Comparison of ENCODE assay signal across 8 cellular contexts in the genomic region with DNA sequence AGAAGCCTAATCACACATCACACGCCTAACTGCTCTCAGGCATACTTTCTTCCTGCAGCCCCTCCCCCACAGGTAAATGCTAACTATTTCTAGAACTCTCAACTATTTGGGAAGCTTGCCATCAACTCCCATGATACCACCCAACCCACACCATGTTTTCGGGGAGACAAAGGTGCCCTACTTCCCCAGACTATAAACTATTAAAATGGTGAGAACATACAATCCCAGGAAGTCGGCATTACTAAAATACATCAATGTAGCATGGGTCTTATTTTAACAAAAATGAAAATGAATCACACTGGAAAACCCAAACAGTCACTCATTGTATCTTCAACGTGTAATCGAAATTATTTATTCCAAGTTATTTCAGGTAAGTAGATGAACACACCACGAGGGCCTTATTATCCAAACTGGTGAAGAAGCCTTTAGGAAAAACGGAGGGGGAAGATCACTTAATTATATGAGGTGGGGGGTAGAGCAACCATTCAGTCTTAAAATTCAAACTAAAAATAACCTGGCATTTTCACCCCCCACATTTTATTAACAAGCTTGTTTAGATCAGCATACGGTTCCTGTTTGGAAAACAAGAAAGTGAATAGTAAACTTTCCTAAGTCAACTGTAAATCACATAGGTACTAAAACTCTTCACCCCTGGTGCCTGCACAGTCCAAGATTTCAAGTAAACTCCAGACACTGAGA. TPM values are rescaled to one million over a fixed set of nuclear protein-coding genes. Genes with fewer than 3 reads are reported as not detected.
DNase-seq lines count a peak whose midpoint lies in the region; ATAC-seq and FAIRE-seq lines count a peak whose summit lies in the region.

No MANE protein-coding gene starts in this region.

- intact Hi-C loops in posterior vena cava (cut with DNase I): loop anchor here (5.0 to 10.0 kb wide), 2 partner anchors 141 to 162 kb away; no protein-coding TSS in a partner anchor

- DNase-seq in NCI-H1417 (lab: John Stamatoyannopoulos, UW): peak in 2 of 3 experiments; percentile 60 to 77
- no peak for DNase-seq in NCI-H1417 treated with DMSO at 0.1 percent for 48 hours (lab: John Stamatoyannopoulos, UW)
- DNase-seq in NCI-H2029 (lab: John Stamatoyannopoulos, UW): peak; percentile 29
- peak; percentile 23 for DNase-seq in activated naive CD8-positive, alpha-beta T cell treated with anti-CD3 and anti-CD28 coated beads, Interleukin-2, amount 50 U/mL, for 24 hours
- DNase-seq in immature natural killer cell: peak in 2 of 3 donors; percentile 15 to 16
- no peak for DNase-seq in small intestine
- no peak for DNase-seq in posterior vena cava (ENCODE audit: low spot score)

- peak overlapping the region; percentile 91 for H3K4me3 Mint-ChIP-seq in activated naive CD8-positive, alpha-beta T cell treated with anti-CD3 and anti-CD28 coated beads, Interleukin-2, amount 50 U/mL, for 24 hours
- H3K4me3 Mint-ChIP-seq in immature natural killer cell: peak overlapping the region; percentile 91 to 100 (median 97)

- H3K9me3 Mint-ChIP-seq in activated naive CD8-positive, alpha-beta T cell treated with anti-CD3 and anti-CD28 coated beads, Interleukin-2, amount 50 U/mL, for 24 hours: no peaks in the 10 kb centered on the region
- no peaks in the 10 kb centered on the region for H3K9me3 Mint-ChIP-seq in immature natural killer cell

- no peaks in the 10 kb centered on the region for H3K9me3 ChIP-seq in small intestine (ENCODE audit: control insufficient read depth, low read depth)

- 0 to 5% (median 1%) methylated on average over 8 of the region's 8 CpGs for WGBS in small intestine, 3 donors

- H3K27ac ChIP-seq in small intestine (ENCODE audit: low read depth in 1 of 2, low read length in 1 of 2): peak overlapping the region; percentile 74 to 86

- ATAC-seq in activated naive CD8-positive, alpha-beta T cell treated with anti-CD3 and anti-CD28 coated beads, Interleukin-2, amount 50 U/mL, for 24 hours: no peak
- ATAC-seq in HG03039 (IDR thresholded peaks at IDR 0.05; ENCODE audit: unreplicated experiment): no peak

- peak overlapping the region; percentile 97 for H3K27ac Mint-ChIP-seq in activated naive CD8-positive, alpha-beta T cell treated with anti-CD3 and anti-CD28 coated beads, Interleukin-2, amount 50 U/mL, for 24 hours
- H3K27ac Mint-ChIP-seq in immature natural killer cell: peak overlapping the region; percentile 90 to 99 (median 98)

- H3K4me1 ChIP-seq in small intestine (ENCODE audit: control insufficient read depth in 2 of 2, insufficient read depth in 1 of 2, low read depth in 1 of 2, low read length in 1 of 2): peaks cover 6 to 21% of the 10 kb centered on the region in 2 donors

- H3K27me3 Mint-ChIP-seq in activated naive CD8-positive, alpha-beta T cell treated with anti-CD3 and anti-CD28 coated beads, Interleukin-2, amount 50 U/mL, for 24 hours: no peaks in the 10 kb centered on the region
- H3K27me3 Mint-ChIP-seq in immature natural killer cell (ENCODE audit: low read depth in 3 of 3): peaks cover 14 to 37% (median 22%) of the 10 kb centered on the region in 3 donors

- H3K4me1 Mint-ChIP-seq in activated naive CD8-positive, alpha-beta T cell treated with anti-CD3 and anti-CD28 coated beads, Interleukin-2, amount 50 U/mL, for 24 hours: peaks cover 72% of the 10 kb centered on the region
- H3K4me1 Mint-ChIP-seq in immature natural killer cell: peaks cover 73 to 76% of the 10 kb centered on the region in 2 donors

- H3K4me3 ChIP-seq in small intestine (ENCODE audit: low read depth in 1 of 2, low read length in 2 of 2): peak overlapping the region; percentile 96

- H3K36me3 ChIP-seq in small intestine (ENCODE audit: control insufficient read depth in 2 of 2, insufficient read depth in 2 of 2, low read length in 2 of 2): no peaks in the 10 kb centered on the region

- H3K27me3 ChIP-seq in small intestine (ENCODE audit: control insufficient read depth in 2 of 2, insufficient read depth in 2 of 2, low read length in 2 of 2): no peaks in the 10 kb centered on the region

- no peak for FAIRE-seq in small intestine (lab: Jason Lieb, UNC)

- peaks cover 40% of the 10 kb centered on the region for H3K36me3 Mint-ChIP-seq in activated naive CD8-positive, alpha-beta T cell treated with anti-CD3 and anti-CD28 coated beads, Interleukin-2, amount 50 U/mL, for 24 hours (ENCODE audit: low read depth)
- H3K36me3 Mint-ChIP-seq in immature natural killer cell: peaks cover 0 to 9% (median 0%) of the 10 kb centered on the region in 3 donors

RNA-seq across cellular contexts. Expression of a gene that starts 1.9 kb away (rescaled TPM):
- 10 to 100 TPM; 12.1 to 19.4 (median 13.0) TPM for polyA plus RNA-seq in immature natural killer cell
- 10 to 100 TPM; 13.8 to 34.4 (median 21.0) TPM for polyA plus RNA-seq in small intestine
- total RNA-seq in posterior vena cava: 100 to 1,000 TPM; 126 to 146 TPM

Comparison
In these comparisons a context has a peak if more than half of its experiments do, and no peak if none do; other contexts are left out.
1. DNase-seq: peak in NCI-H1417 (2 of 3), NCI-H2029 (single experiment), activated naive CD8-positive, alpha-beta T cell treated with anti-CD3 and anti-CD28 coated beads, Interleukin-2, amount 50 U/mL, for 24 hours (single experiment) and immature natural killer cell (2 of 3); none in NCI-H1417 treated with DMSO at 0.1 percent for 48 hours (single experiment), small intestine (single experiment) and posterior vena cava (single experiment).